ENCODE assay signal across 8 cellular contexts in the genomic region with DNA sequence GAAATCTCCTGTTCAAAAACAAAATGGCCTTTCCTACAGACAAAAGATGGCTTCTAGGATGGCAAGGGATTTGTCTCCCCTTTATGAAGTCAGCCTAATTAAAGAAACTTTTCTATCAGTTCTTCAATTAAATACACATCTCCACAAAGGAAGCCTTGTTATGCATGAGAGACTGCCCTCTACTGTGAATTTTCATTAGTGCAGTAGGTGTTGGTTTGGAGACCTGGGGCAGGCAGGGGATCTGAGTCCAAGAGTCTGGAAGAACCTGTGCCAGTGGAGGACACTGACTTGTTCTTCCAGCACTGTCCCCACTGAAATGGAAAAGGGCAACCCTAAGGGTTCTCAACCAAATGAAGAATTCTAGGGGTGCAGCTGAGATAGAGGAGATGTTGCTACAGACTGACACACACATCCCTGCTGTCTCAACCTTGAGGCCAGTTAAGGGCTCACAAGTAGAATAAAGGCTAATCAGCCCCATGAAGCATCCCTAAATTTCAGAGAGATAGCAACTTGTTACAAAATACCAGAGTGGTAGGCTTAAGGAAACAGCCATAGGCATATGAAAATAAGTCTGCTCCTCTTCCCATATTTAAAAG.
DNase-seq lines count a peak whose midpoint lies in the region; ATAC-seq and TF ChIP-seq lines count a peak whose summit lies in the region.

No MANE protein-coding gene starts in this region.

- H3K36me3 Mint-ChIP-seq in activated CD4-positive, alpha-beta T cell treated with anti-CD3 and anti-CD28 coated beads, Interleukin-2, amount 10 ng/mL, durations not matched to agents 24 days and 14 days (ENCODE audit: low read depth), result no peaks in the 10 kb centered on the region

- no peaks in the 10 kb centered on the region for H3K4me1 Mint-ChIP-seq in activated CD4-positive, alpha-beta T cell treated with anti-CD3 and anti-CD28 coated beads, Interleukin-2, amount 10 ng/mL, durations not matched to agents 24 days and 14 days

- intact Hi-C loops in activated CD4-positive, alpha-beta T cell treated with anti-CD3 and anti-CD28 coated beads, Interleukin-2, amount 10 ng/mL, durations not matched to agents 24 days and 14 days (cut with micrococcal nuclease), result loop anchor here (1.0 to 2.0 kb wide), 2 partner anchors 85 to 369 kb away; no protein-coding TSS in a partner anchor
- intact Hi-C loops in mucosa of descending colon (cut with DNase I, micrococcal nuclease), result loop anchor here (5.0 kb wide), 1 partner anchor 367 kb away; no protein-coding TSS in a partner anchor

- H3K9me3 ChIP-seq in mucosa of descending colon (no peaks in the 10 kb centered on the region), MG63 (no peaks in the 10 kb centered on the region)

- H3K4me3 ChIP-seq in epithelial cell of esophagus (ENCODE audit: low read length) (no peak overlapping the region), mucosa of descending colon (no peak overlapping the region), MG63 (no peak overlapping the region)

- no peaks in the 10 kb centered on the region for H3K4me1 ChIP-seq in mucosa of descending colon (ENCODE audit: low read depth)

- no peaks in the 10 kb centered on the region for H3K27me3 Mint-ChIP-seq in activated CD4-positive, alpha-beta T cell treated with anti-CD3 and anti-CD28 coated beads, Interleukin-2, amount 10 ng/mL, durations not matched to agents 24 days and 14 days

- H3K36me3 ChIP-seq in mucosa of descending colon (ENCODE audit: low read depth), result no peaks in the 10 kb centered on the region
- H3K36me3 ChIP-seq in MG63, result no peaks in the 10 kb centered on the region

- H3K9me3 Mint-ChIP-seq in activated CD4-positive, alpha-beta T cell treated with anti-CD3 and anti-CD28 coated beads, Interleukin-2, amount 10 ng/mL, durations not matched to agents 24 days and 14 days, result no peaks in the 10 kb centered on the region

- DNase-seq in activated CD4-positive, alpha-beta T cell treated with anti-CD3 and anti-CD28 coated beads, Interleukin-2, amount 10 ng/mL, durations not matched to agents 24 days and 14 days, result peak; percentile 78
- no peak for DNase-seq in activated CD4-positive, alpha-beta T cell treated with anti-CD3 and anti-CD28 coated beads, Interleukin-2, amount 50 U/mL, for 4 hours
- DNase-seq in OCI-M1 (lab: John Stamatoyannopoulos, UW) (peak; percentile 38), epithelial cell of esophagus (ENCODE audit: low read depth) (peak; percentile 70), mucosa of descending colon (peak in 1 of 3 donors; percentile 70), MG63 (no peak), cortex of kidney (lab: John Stamatoyannopoulos, UW) (no peak)

- TF ChIP-seq CTCF in epithelial cell of esophagus (IDR thresholded peaks at IDR 0.05; ENCODE audit: insufficient read depth, low read depth, low read length, missing control alignments), result peak; percentile 77
- TF ChIP-seq CTCF in mucosa of descending colon (IDR thresholded peaks at IDR 0.05), result peak; percentile 19

- H3K27ac Mint-ChIP-seq in activated CD4-positive, alpha-beta T cell treated with anti-CD3 and anti-CD28 coated beads, Interleukin-2, amount 10 ng/mL, durations not matched to agents 24 days and 14 days, result no peak overlapping the region

- no peaks in the 10 kb centered on the region for H3K27me3 ChIP-seq in MG63

- peak; percentile 76 for ATAC-seq in HG03103 (IDR thresholded peaks at IDR 0.05; ENCODE audit: low read depth, unreplicated experiment)
- ATAC-seq in mucosa of descending colon, result peak; percentile 56

- H3K4me3 Mint-ChIP-seq in activated CD4-positive, alpha-beta T cell treated with anti-CD3 and anti-CD28 coated beads, Interleukin-2, amount 10 ng/mL, durations not matched to agents 24 days and 14 days, result no peak overlapping the region

Comparison
In these comparisons a context has a peak if more than half of its experiments do, and no peak if none do; other contexts are left out.
1. DNase-seq: peak in activated CD4-positive, alpha-beta T cell treated with anti-CD3 and anti-CD28 coated beads, Interleukin-2, amount 10 ng/mL, durations not matched to agents 24 days and 14 days (single experiment), OCI-M1 (single experiment) and epithelial cell of esophagus (single experiment); none in activated CD4-positive, alpha-beta T cell treated with anti-CD3 and anti-CD28 coated beads, Interleukin-2, amount 50 U/mL, for 4 hours (0 of 2), MG63 (single experiment) and cortex of kidney (single experiment).